Comparison of ENCODE assay signal across 8 cellular contexts in genomic region chr7:2209146-2209960, GRCh38. TPM values are rescaled to one million over a fixed set of nuclear protein-coding genes. Genes with fewer than 3 reads are reported as not detected.
A peak's percentile ranks its signal among the peaks of the same experiment; 100 is the strongest.
DNase-seq lines count a peak whose midpoint lies in the region; ATAC-seq and TF ChIP-seq lines count a peak whose summit lies in the region.

No MANE protein-coding gene starts in this region.

- no peaks in the 10 kb centered on the region for H3K27me3 Mint-ChIP-seq in activated CD8-positive, alpha-beta memory T cell treated with anti-CD3 and anti-CD28 coated beads, Interleukin-2, amount 10 ng/mL, durations not matched to agents 7 days and 5 days
- no peaks in the 10 kb centered on the region for H3K27me3 Mint-ChIP-seq in natural killer cell (ENCODE audit: low read depth in 2 of 2)

- no peak overlapping the region for H3K27ac Mint-ChIP-seq in activated CD8-positive, alpha-beta memory T cell treated with anti-CD3 and anti-CD28 coated beads, Interleukin-2, amount 10 ng/mL, durations not matched to agents 7 days and 5 days
- no peak overlapping the region for H3K27ac Mint-ChIP-seq in natural killer cell

- DNase-seq in NCI-H2081 (lab: John Stamatoyannopoulos, UW): peak; percentile 29 to 69
- DNase-seq in NCI-H2081 treated with DMSO at 0.1 percent for 48 hours (lab: John Stamatoyannopoulos, UW): no peak
- DNase-seq in NCI-H226: peak; percentile 34
- DNase-seq in activated CD8-positive, alpha-beta memory T cell treated with anti-CD3 and anti-CD28 coated beads, Interleukin-2, amount 10 ng/mL, durations not matched to agents 7 days and 5 days: peak; percentile 67
- DNase-seq in esophagus squamous epithelium (lab: John Stamatoyannopoulos, UW): no peak
- peak; percentile 35 for DNase-seq in natural killer cell
- DNase-seq in thyroid gland: peak; percentile 69 to 76

- 70 to 82% methylated on average over 2 to 4 of the region's 21 CpGs for WGBS in esophagus squamous epithelium, 2 donors
- 62 to 79% methylated on average over 9 to 13 of the region's 21 CpGs for WGBS in thyroid gland, 2 donors

- H3K36me3 Mint-ChIP-seq in activated CD8-positive, alpha-beta memory T cell treated with anti-CD3 and anti-CD28 coated beads, Interleukin-2, amount 10 ng/mL, durations not matched to agents 7 days and 5 days: peaks cover 8% of the 10 kb centered on the region
- H3K36me3 Mint-ChIP-seq in natural killer cell: peaks cover 7% of the 10 kb centered on the region

- H3K4me3 Mint-ChIP-seq in activated CD8-positive, alpha-beta memory T cell treated with anti-CD3 and anti-CD28 coated beads, Interleukin-2, amount 10 ng/mL, durations not matched to agents 7 days and 5 days: no peak overlapping the region
- H3K4me3 Mint-ChIP-seq in natural killer cell: no peak overlapping the region

- H3K9me3 ChIP-seq in esophagus squamous epithelium (no peaks in the 10 kb centered on the region), thyroid gland (no peaks in the 10 kb centered on the region)

- H3K4me3 ChIP-seq in esophagus squamous epithelium: no peak overlapping the region
- no peak overlapping the region for H3K4me3 ChIP-seq in thyroid gland (replicated peaks in 1 of 3)

- H3K27ac ChIP-seq in esophagus squamous epithelium: no peak overlapping the region
- H3K27ac ChIP-seq in thyroid gland: peak overlapping the region in 1 of 3 donors; percentile 33

- TF ChIP-seq POLR2A in esophagus squamous epithelium (IDR thresholded peaks at IDR 0.05): no peak
- TF ChIP-seq POLR2A in thyroid gland (IDR thresholded peaks at IDR 0.05): no peak

- no peaks in the 10 kb centered on the region for H3K9me3 Mint-ChIP-seq in activated CD8-positive, alpha-beta memory T cell treated with anti-CD3 and anti-CD28 coated beads, Interleukin-2, amount 10 ng/mL, durations not matched to agents 7 days and 5 days (ENCODE audit: low read depth)
- H3K9me3 Mint-ChIP-seq in natural killer cell: no peaks in the 10 kb centered on the region

- peaks cover 7% of the 10 kb centered on the region for H3K4me1 Mint-ChIP-seq in activated CD8-positive, alpha-beta memory T cell treated with anti-CD3 and anti-CD28 coated beads, Interleukin-2, amount 10 ng/mL, durations not matched to agents 7 days and 5 days
- H3K4me1 Mint-ChIP-seq in natural killer cell: peaks cover 0 to 5% of the 10 kb centered on the region in 2 donors

- peaks cover 6 to 87% (median 25%) of the 10 kb centered on the region in 3 donors for H3K36me3 ChIP-seq in esophagus squamous epithelium
- peaks cover 9 to 20% of the 10 kb centered on the region in 2 donors for H3K36me3 ChIP-seq in thyroid gland

- CTCF ChIA-PET in activated CD8-positive, alpha-beta memory T cell treated with anti-CD3 and anti-CD28 coated beads, Interleukin-2, amount 10 ng/mL, durations not matched to agents 7 days and 5 days (lab: Charles Lee): interaction anchor here (0.6 to 1.6 kb wide), 12 partner anchors 14 to 628 kb away, joined by 3 to 5 read pairs (median 3); no protein-coding TSS in a partner anchor

- TF ChIP-seq CTCF in esophagus squamous epithelium (IDR thresholded peaks at IDR 0.05) (peak; percentile 43 to 72 (median 62)), natural killer cell (IDR thresholded peaks at IDR 0.05) (peak; percentile 37), thyroid gland (IDR thresholded peaks at IDR 0.05) (peak in 5 of 6 experiments; percentile 65 to 80 (median 71))

- H3K27me3 ChIP-seq in esophagus squamous epithelium (no peaks in the 10 kb centered on the region), thyroid gland (no peaks in the 10 kb centered on the region)

- H3K4me1 ChIP-seq in esophagus squamous epithelium: no peaks in the 10 kb centered on the region
- H3K4me1 ChIP-seq in thyroid gland: no peaks in the 10 kb centered on the region

- intact Hi-C loops in esophagus squamous epithelium (cut with DNase I): no loop called here
- intact Hi-C loops in natural killer cell (cut with micrococcal nuclease): no loop called here
- intact Hi-C loops in thyroid gland (cut with DNase I): no loop called here

- ATAC-seq in HG02588 (IDR thresholded peaks at IDR 0.05; ENCODE audit: unreplicated experiment): peak; percentile 60
- peak; percentile 66 for ATAC-seq in activated CD8-positive, alpha-beta memory T cell treated with anti-CD3 and anti-CD28 coated beads, Interleukin-2, amount 10 ng/mL, durations not matched to agents 7 days and 5 days
- ATAC-seq in natural killer cell: peak in 1 of 3 donors; percentile 70

RNA-seq across cellular contexts. Expression of gene MAD1L1, which starts 23.4 kb away (rescaled TPM):
- 10 to 100 TPM; 60.0 to 97.7 TPM for total RNA-seq in activated CD8-positive, alpha-beta memory T cell treated with anti-CD3 and anti-CD28 coated beads, Interleukin-2, amount 10 ng/mL, durations not matched to agents 7 days and 5 days
- total RNA-seq in esophagus squamous epithelium (10 to 100 TPM; 16.6 to 40.4 (median 30.2) TPM), natural killer cell (10 to 100 TPM; 53.6 to 81.2 (median 77.4) TPM), thyroid gland (10 to 100 TPM; 27.4 to 38.6 (median 33.9) TPM)

RNA-seq across cellular contexts. Expression of gene MRM2, which starts 32.7 kb away (rescaled TPM):
- 10 to 100 TPM; 27.6 to 35.1 TPM for total RNA-seq in activated CD8-positive, alpha-beta memory T cell treated with anti-CD3 and anti-CD28 coated beads, Interleukin-2, amount 10 ng/mL, durations not matched to agents 7 days and 5 days
- 10 to 100 TPM; 16.8 to 31.5 (median 17.9) TPM for total RNA-seq in esophagus squamous epithelium
- 10 to 100 TPM in 2 of 3 donors, 1 to 10 TPM in 1; 7.9 to 12.0 (median 10.0) TPM for total RNA-seq in natural killer cell
- total RNA-seq in thyroid gland: 10 to 100 TPM; 14.7 to 23.8 (median 18.2) TPM

RNA-seq across cellular contexts. Expression of gene NUDT1, which starts 32.7 kb away (rescaled TPM):
- total RNA-seq in activated CD8-positive, alpha-beta memory T cell treated with anti-CD3 and anti-CD28 coated beads, Interleukin-2, amount 10 ng/mL, durations not matched to agents 7 days and 5 days: 100 to 1,000 TPM in 1 of 2 experiments, 10 to 100 TPM in 1; 85.7 to 105 TPM
- total RNA-seq in esophagus squamous epithelium (10 to 100 TPM; 16.3 to 51.7 (median 28.2) TPM), natural killer cell (10 to 100 TPM; 17.9 to 19.2 (median 18.2) TPM), thyroid gland (10 to 100 TPM in 1 of 4 donors, 1 to 10 TPM in 3; 7.0 to 11.9 (median 9.8) TPM)

Comparison
In these comparisons a context has a peak if more than half of its experiments do, and no peak if none do; other contexts are left out.
1. DNase-seq: peak in NCI-H2081 (2 of 2), NCI-H226 (single experiment), activated CD8-positive, alpha-beta memory T cell treated with anti-CD3 and anti-CD28 coated beads, Interleukin-2, amount 10 ng/mL, durations not matched to agents 7 days and 5 days (single experiment), natural killer cell (single experiment) and thyroid gland (2 of 2); none in NCI-H2081 treated with DMSO at 0.1 percent for 48 hours (single experiment) and esophagus squamous epithelium (single experiment).
2. Peak in every context shown above with its lines, with median percentiles within 50 percentile points of each other: CTCF ChIP-seq.